In the genomic region with DNA sequence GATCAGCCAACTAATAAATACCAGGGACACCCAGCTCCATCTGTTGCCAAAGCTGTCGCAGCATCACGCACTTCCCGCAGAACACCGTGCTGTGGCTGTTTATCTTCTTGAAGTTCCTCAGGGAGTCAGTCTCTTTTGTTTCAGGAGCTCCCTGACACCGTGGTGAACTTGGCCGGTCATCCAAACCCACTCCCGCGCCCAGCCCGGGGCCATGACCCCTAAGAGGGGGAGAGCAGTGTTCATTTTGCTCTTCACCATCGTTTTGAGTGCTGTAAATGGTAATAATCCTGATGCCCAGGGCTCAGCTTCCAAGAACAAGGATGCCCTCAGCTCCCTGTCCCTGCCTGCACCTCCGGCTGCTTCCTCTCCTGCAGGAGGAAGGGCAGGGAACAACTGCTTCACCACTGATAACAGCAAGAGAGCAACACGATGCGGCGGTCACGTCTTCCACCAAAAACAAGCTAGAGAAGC, we compare ENCODE assay signal across 17 cellular contexts.
DNase-seq lines count a peak whose midpoint lies in the region; ATAC-seq and TF ChIP-seq lines count a peak whose summit lies in the region.
"Had no signal": no experiment of that assay in that cellular context is flagged by ENCODE, and none has a peak within 500 bp of the region (broad histone marks: within the 10 kb centered on the region; RNA-seq: fewer than 3 reads in every experiment).

No MANE protein-coding gene starts in this region.

- H3K4me1 ChIP-seq in testis: peaks cover 14% of the 10 kb centered on the region

- H3K4me3 ChIP-seq in choroid plexus epithelial cell (ENCODE audit: low read depth, low read length): no peak overlapping the region
- no peak overlapping the region for H3K4me3 ChIP-seq in testis
- H3K4me3 ChIP-seq: pancreas, SJSA1 had no signal

- H3K9me3 ChIP-seq in testis: no peaks in the 10 kb centered on the region
- H3K9me3 ChIP-seq: pancreas, SJSA1 had no signal

- no peaks in the 10 kb centered on the region for H3K36me3 ChIP-seq in testis (ENCODE audit: low read depth, missing control alignments)
- H3K36me3 ChIP-seq: pancreas, SJSA1 had no signal

- WGBS in testis, 2 donors: 22 to 45% methylated on average over 15 of the region's 15 CpGs

- H3K27ac ChIP-seq in testis: peak overlapping the region in 1 of 2 donors; percentile 44
- H3K27ac ChIP-seq: SJSA1 had no signal

- peak; percentile 39 for DNase-seq in NCI-H2227 (lab: John Stamatoyannopoulos, UW; ENCODE audit: unreplicated experiment)
- DNase-seq in choroid plexus epithelial cell (ENCODE audit: low read depth): peak; percentile 25
- peak; percentile 76 for DNase-seq in left kidney (ENCODE audit: low read depth, low spot score)
- DNase-seq in testis: peak; percentile 48
- DNase-seq in NCI-H2196 treated with DMSO at 0.1 percent for 48 hours (lab: John Stamatoyannopoulos, UW; ENCODE audit: unreplicated experiment): no peak
- DNase-seq in SHP77 treated with DMSO at 0.1 percent for 48 hours (lab: John Stamatoyannopoulos, UW): no peak
- DNase-seq: activated CD4-positive, alpha-beta T cell treated with anti-CD3 and anti-CD28 coated beads, Interleukin-2, amount 50 U/mL, for 48 hours; activated T-cell treated with anti-CD3 and anti-CD28 coated beads, Interleukin-2, amount 50 U/mL, for 48 hours; AML-193; NCI-H1417; NCI-H345; stimulated activated naive CD8-positive, alpha-beta T cell treated with anti-CD3 and anti-CD28 coated beads, Interleukin-15, amount 100 ng/mL, for 72 hours; T1000 had no signal

- TF ChIP-seq CTCF in choroid plexus epithelial cell (conservative IDR thresholded peaks at IDR 0.05; ENCODE audit: low read depth, low read length) (no peak), testis (IDR thresholded peaks at IDR 0.05) (no peak)

- no peaks in the 10 kb centered on the region for H3K27me3 ChIP-seq in testis
- H3K27me3 ChIP-seq: pancreas, SJSA1 had no signal

- no peak for TF ChIP-seq POLR2A in testis (IDR thresholded peaks at IDR 0.05)
- no peak for TF ChIP-seq POLR2A in GM18505 (IDR thresholded peaks at IDR 0.05; ENCODE audit: borderline replicate concordance, extremely low read depth, insufficient read depth, insufficient read length)

- intact Hi-C loops in testis (cut with DNase I; ENCODE audit: low total_unique reads): no loop called here

- ATAC-seq in GM18873 (IDR thresholded peaks at IDR 0.05; ENCODE audit: low FRiP score, unreplicated experiment) (no peak), GM18505 (IDR thresholded peaks at IDR 0.05; ENCODE audit: unreplicated experiment) (no peak)
- ATAC-seq: stimulated activated naive CD8-positive, alpha-beta T cell treated with anti-CD3 and anti-CD28 coated beads, Interleukin-15, amount 100 ng/mL, for 72 hours had no signal

Comparison
In these comparisons a context has a peak if more than half of its experiments do, and no peak if none do; other contexts are left out.
1. DNase-seq: peak in NCI-H2227 (single experiment), choroid plexus epithelial cell (single experiment), left kidney (single experiment) and testis (single experiment); none in NCI-H2196 treated with DMSO at 0.1 percent for 48 hours (single experiment) and SHP77 treated with DMSO at 0.1 percent for 48 hours (single experiment).